Comparison of ENCODE assay signal across 23 cellular contexts in genomic region chr16:56884026-56884582, GRCh38. TPM values are rescaled to one million over a fixed set of nuclear protein-coding genes. Genes with fewer than 3 reads are reported as not detected.
DNase-seq lines count a peak whose midpoint lies in the region; ATAC-seq, FAIRE-seq and TF ChIP-seq lines count a peak whose summit lies in the region.
"Had no signal": no experiment of that assay in that cellular context is flagged by ENCODE, and none has a peak within 500 bp of the region (broad histone marks: within the 10 kb centered on the region; RNA-seq: fewer than 3 reads in every experiment).

No MANE protein-coding gene starts in this region.

- H3K36me3 ChIP-seq in HepG2 (replicated peaks in 1 of 2; ENCODE audit: control insufficient read depth in 1 of 2, insufficient read depth in 2 of 2, low read length in 2 of 2) (no peaks in the 10 kb centered on the region), right lobe of liver (no peaks in the 10 kb centered on the region), endodermal cell (ENCODE audit: control insufficient read depth, insufficient read depth, low read length) (no peaks in the 10 kb centered on the region), trophoblast cell (ENCODE audit: control insufficient read depth in 1 of 2, insufficient read depth in 2 of 2, low read length in 2 of 2) (no peaks in the 10 kb centered on the region)
- H3K36me3 ChIP-seq: HAP-1 had no signal

- no peak overlapping the region for H3K4ac ChIP-seq in trophoblast cell (ENCODE audit: low read depth, low read length)

- H3K27me3 Mint-ChIP-seq in endodermal cell (ENCODE audit: insufficient read depth) = peaks cover 2% of the 10 kb centered on the region
- H3K27me3 Mint-ChIP-seq in stimulated activated memory B cell treated with anti-CD40 and anti-IgM and Interleukin-4, amounts not matched to agents 10 μg/mL and 1 μg/mL and 100 μg/mL, for 72 hours = no peaks in the 10 kb centered on the region
- H3K27me3 Mint-ChIP-seq: CD4-positive, alpha-beta memory T cell had no signal

- H3K4me3 ChIP-seq in HepG2 (replicated peaks in 1 of 3; ENCODE audit: insufficient read depth in 1 of 3, low read depth in 2 of 3, low read length in 3 of 3) = no peak overlapping the region
- H3K4me3 ChIP-seq in right lobe of liver = no peak overlapping the region
- H3K4me3 ChIP-seq in endodermal cell (ENCODE audit: low read length) = no peak overlapping the region
- H3K4me3 ChIP-seq in trophoblast cell (ENCODE audit: low read depth, low read length) = no peak overlapping the region
- H3K4me3 ChIP-seq: A549, HAP-1 had no signal

- H4K20me1 ChIP-seq in HepG2 (ENCODE audit: insufficient read depth, low read length) = no peaks in the 10 kb centered on the region

- no peaks in the 10 kb centered on the region for H3K36me3 Mint-ChIP-seq in endodermal cell (ENCODE audit: low read depth)
- no peaks in the 10 kb centered on the region for H3K36me3 Mint-ChIP-seq in stimulated activated memory B cell treated with anti-CD40 and anti-IgM and Interleukin-4, amounts not matched to agents 10 μg/mL and 1 μg/mL and 100 μg/mL, for 72 hours
- H3K36me3 Mint-ChIP-seq: CD4-positive, alpha-beta memory T cell had no signal

- no peak overlapping the region for H4K91ac ChIP-seq in trophoblast cell (ENCODE audit: low read depth, low read length)

- H3K27ac ChIP-seq in HepG2 (ENCODE audit: extremely low read length, insufficient read depth, low read length) (no peak overlapping the region), right lobe of liver (no peak overlapping the region), endodermal cell (ENCODE audit: low read depth, low read length) (no peak overlapping the region), trophoblast cell (ENCODE audit: low read depth, low read length) (no peak overlapping the region)
- H3K27ac ChIP-seq: A549 had no signal

- no peak overlapping the region for H2BK120ac ChIP-seq in trophoblast cell (ENCODE audit: insufficient read depth, low read length, poor library complexity)

- H2AFZ ChIP-seq in HepG2 (ENCODE audit: low read length) = no peak overlapping the region
- no peak overlapping the region for H2AFZ ChIP-seq in trophoblast cell (ENCODE audit: insufficient read depth, low read length, poor library complexity)

- in situ Hi-C loops in HepG2 (cut with HindIII; ENCODE audit: extremely low pct_ligation_motif_present, low pct_unique_long_range_greater_than_20kb) = no loop called here

- no peak for TF ChIP-seq CTCF in HepG2 (CRISPR knock-in tag; IDR thresholded peaks at IDR 0.05)
- no peak for TF ChIP-seq CTCF in right lobe of liver (IDR thresholded peaks at IDR 0.05)
- no peak for TF ChIP-seq CTCF in endodermal cell (conservative IDR thresholded peaks at IDR 0.05)

- no peak for TF ChIP-seq EP300 in HepG2 (IDR thresholded peaks at IDR 0.05; ENCODE audit: low read depth in 2 of 2, low read length in 2 of 2)
- TF ChIP-seq EP300 in HepG2 (CRISPR knock-in tag; IDR thresholded peaks at IDR 0.05; ENCODE audit: borderline replicate concordance) = no peak

- H3K79me2 ChIP-seq in HepG2 (ENCODE audit: insufficient read depth, low read length) (no peaks in the 10 kb centered on the region), trophoblast cell (ENCODE audit: control insufficient read depth, insufficient read depth, low read length, poor library complexity) (no peaks in the 10 kb centered on the region)

- FAIRE-seq in HepG2 (lab: Jason Lieb, UNC) = no peak
- FAIRE-seq: A549, G401.6, GM12892, H54 had no signal

- no peak overlapping the region for H2BK5ac ChIP-seq in trophoblast cell (ENCODE audit: low read depth, low read length, poor library complexity)

- H3K9me3 Mint-ChIP-seq in endodermal cell = peaks cover 15% of the 10 kb centered on the region
- H3K9me3 Mint-ChIP-seq in stimulated activated memory B cell treated with anti-CD40 and anti-IgM and Interleukin-4, amounts not matched to agents 10 μg/mL and 1 μg/mL and 100 μg/mL, for 72 hours = no peaks in the 10 kb centered on the region
- H3K9me3 Mint-ChIP-seq: CD4-positive, alpha-beta memory T cell; HFFc6 had no signal

- H3K27ac Mint-ChIP-seq in endodermal cell = no peak overlapping the region
- H3K27ac Mint-ChIP-seq in stimulated activated memory B cell treated with anti-CD40 and anti-IgM and Interleukin-4, amounts not matched to agents 10 μg/mL and 1 μg/mL and 100 μg/mL, for 72 hours = peak overlapping the region; percentile 42
- H3K27ac Mint-ChIP-seq: CD4-positive, alpha-beta memory T cell; HFFc6 had no signal

- H2AK5ac ChIP-seq in trophoblast cell (ENCODE audit: low read length) = no peak overlapping the region

- no peak for TF ChIP-seq RAD21 in HepG2 (CRISPR knock-in tag; IDR thresholded peaks at IDR 0.05)

- no peak overlapping the region for H3K18ac ChIP-seq in trophoblast cell (ENCODE audit: low read length)

- POLR2A ChIA-PET in HepG2 (lab: Yijun Ruan, JAX) = interaction anchor here (1.1 to 1.4 kb wide), 2 partner anchors 29 to 47 kb away, joined by 3 to 5 read pairs; partner anchors contain the start of gene HERPUD1

- no peak overlapping the region for H4K12ac ChIP-seq in trophoblast cell (ENCODE audit: low read depth, low read length)

- no peak overlapping the region for H4K8ac ChIP-seq in trophoblast cell (ENCODE audit: low read depth, low read length)

- H3K23ac ChIP-seq in trophoblast cell (ENCODE audit: low read length) = no peak overlapping the region

- no peak overlapping the region for H2BK12ac ChIP-seq in trophoblast cell (ENCODE audit: low read length)

- H3K27me3 ChIP-seq in HepG2 (ENCODE audit: control insufficient read depth in 1 of 2, insufficient read depth in 2 of 2, low read length in 2 of 2) (peaks cover 0 to 2% of the 10 kb centered on the region in 2 experiments; a peak in 2 of 5 replicates), right lobe of liver (no peaks in the 10 kb centered on the region), endodermal cell (ENCODE audit: control insufficient read depth, insufficient read depth, low read length, poor library complexity, severe bottlenecking) (no peaks in the 10 kb centered on the region), trophoblast cell (ENCODE audit: insufficient read depth, low read length) (no peaks in the 10 kb centered on the region)

- H3K4me1 Mint-ChIP-seq in endodermal cell = no peaks in the 10 kb centered on the region
- H3K4me1 Mint-ChIP-seq in stimulated activated memory B cell treated with anti-CD40 and anti-IgM and Interleukin-4, amounts not matched to agents 10 μg/mL and 1 μg/mL and 100 μg/mL, for 72 hours = peaks cover 22% of the 10 kb centered on the region
- H3K4me1 Mint-ChIP-seq: CD4-positive, alpha-beta memory T cell had no signal

- H3K4me1 ChIP-seq in HepG2 (ENCODE audit: insufficient read depth, low read length) (no peaks in the 10 kb centered on the region; the same call in 1 of the 2 replicates), right lobe of liver (no peaks in the 10 kb centered on the region), endodermal cell (ENCODE audit: control insufficient read depth, insufficient read depth, low read length) (no peaks in the 10 kb centered on the region), trophoblast cell (ENCODE audit: control insufficient read depth in 1 of 2, insufficient read depth in 2 of 2, low read length in 2 of 2) (no peaks in the 10 kb centered on the region)
- H3K4me1 ChIP-seq: A549, HAP-1 had no signal

- TF ChIP-seq POLR2A in HepG2 (IDR thresholded peaks at IDR 0.05; ENCODE audit: insufficient read depth in 1 of 2, low read depth in 2 of 2, low read length in 2 of 2) = no peak
- TF ChIP-seq POLR2A in right lobe of liver (IDR thresholded peaks at IDR 0.05) = no peak

- no peaks in the 10 kb centered on the region for H3K79me1 ChIP-seq in trophoblast cell (ENCODE audit: low read length)

- no peaks in the 10 kb centered on the region for H3K9me3 ChIP-seq in HepG2 (ENCODE audit: low read length)
- H3K9me3 ChIP-seq in right lobe of liver = no peaks in the 10 kb centered on the region
- H3K9me3 ChIP-seq in endodermal cell (ENCODE audit: control insufficient read depth, low read length) = no peaks in the 10 kb centered on the region
- H3K9me3 ChIP-seq in trophoblast cell (ENCODE audit: insufficient read depth, low read depth, low read length) = peaks cover 8% of the 10 kb centered on the region
- H3K9me3 ChIP-seq: A549, Caco-2, HAP-1 had no signal

- intact Hi-C loops in HepG2 (cut with micrococcal nuclease; ENCODE audit: unreplicated experiment) (no loop called here), right lobe of liver (cut with DNase I) (no loop called here)

- ATAC-seq in HepG2 = peak; percentile 35
- ATAC-seq in right lobe of liver = no peak
- no peak for ATAC-seq in stimulated activated memory B cell treated with anti-CD40 and anti-IgM and Interleukin-4, amounts not matched to agents 10 μg/mL and 1 μg/mL and 100 μg/mL, for 72 hours
- no peak for ATAC-seq in SK-N-SH treated with all-trans-retinoic acid at 6 μM for 48 hours
- ATAC-seq: A549 had no signal

- H3K4me3 Mint-ChIP-seq in endodermal cell = no peak overlapping the region
- H3K4me3 Mint-ChIP-seq in stimulated activated memory B cell treated with anti-CD40 and anti-IgM and Interleukin-4, amounts not matched to agents 10 μg/mL and 1 μg/mL and 100 μg/mL, for 72 hours = no peak overlapping the region
- H3K4me3 Mint-ChIP-seq: CD4-positive, alpha-beta memory T cell; HFFc6 had no signal

- H3K9ac ChIP-seq in HepG2 (ENCODE audit: insufficient read depth, low read depth, low read length) = no peak overlapping the region
- H3K9ac ChIP-seq in endodermal cell (ENCODE audit: extremely low read depth, low read length, poor library complexity, severe bottlenecking) = no peak overlapping the region
- H3K9ac ChIP-seq in trophoblast cell (ENCODE audit: low read length) = no peak overlapping the region

- no peak for DNase-seq in HepG2 (ENCODE audit: low spot score)
- DNase-seq in right lobe of liver = no peak
- peak; percentile 35 for DNase-seq in endodermal cell
- DNase-seq in trophoblast cell = no peak
- no peak for DNase-seq in activated CD4-positive, alpha-beta T cell treated with anti-CD3 and anti-CD28 coated beads, Interleukin-2, amount 50 U/mL, for 48 hours
- DNase-seq in activated CD4-positive, alpha-beta T cell treated with anti-CD3 and anti-CD28 coated beads for 1 hour = no peak
- DNase-seq: 8988T; ACHN; C1 segment of cervical spinal cord; Caco-2; CD4-positive, alpha-beta memory T cell; DMS153; DND-41; GOT3; HFFc6 had no signal

- H3K4me2 ChIP-seq in HepG2 (ENCODE audit: low read depth, low read length) (no peak overlapping the region), trophoblast cell (ENCODE audit: low read length) (no peak overlapping the region)
- H3K4me2 ChIP-seq: A549 had no signal

- H3K14ac ChIP-seq in trophoblast cell (ENCODE audit: low read length) = peak overlapping the region; percentile 7

- WGBS in HepG2 (ENCODE audit: low lambda C conversion rate) = 56% methylated on average over 14 of the region's 14 CpGs
- 88% methylated on average over 5 of the region's 14 CpGs for WGBS in right lobe of liver (ENCODE audit: insufficient coverage, low coverage, low lambda C conversion rate, missing lambda C conversion rate)
- WGBS in endodermal cell (ENCODE audit: insufficient coverage in 1 of 2, insufficient read length in 1 of 2), 2 experiments = 91 to 92% methylated on average over 9 to 14 of the region's 14 CpGs
- no CpG with 5 or more reads among the region's 14 CpGs for WGBS in trophoblast cell (ENCODE audit: extremely low coverage, insufficient coverage, insufficient read length)

- CTCF ChIA-PET in HepG2 (lab: Yijun Ruan, JAX; ENCODE audit: low intra/inter-chr PET ratio, low total read pairs) = no interaction called here

- no TSS peak for BruUV-seq in HepG2 (replicated peaks; lab: Mats Ljungman, UMichigan)

RNA-seq across cellular contexts. Expression of gene SLC12A3, which starts 19.1 kb away (rescaled TPM):
- total RNA-seq in HepG2 (2016; rRNA removed; fragmentation: Illumina TruSeq; extraction: Trizol) (not detected in 2 replicates), right lobe of liver (not detected), endodermal cell (not detected)
- total RNA-seq in HepG2 (2016; cell fraction: cytosol; rRNA removed; fragmentation: Illumina TruSeq; extraction: Trizol; ENCODE audit: low read depth) = 0.35 TPM in 1 of 2 replicates, not detected in the other
- not detected in 2 replicates for total RNA-seq in HepG2 (2016; cell fraction: insoluble cytoplasmic fraction; rRNA removed; fragmentation: Illumina TruSeq; extraction: Trizol)
- total RNA-seq in HepG2 (2016; cell fraction: membrane; rRNA removed; fragmentation: Illumina TruSeq; extraction: Trizol) = 0.07 and 0.40 TPM in 2 replicates
- total RNA-seq in HepG2 (2016; cell fraction: nucleus; rRNA removed; fragmentation: Illumina TruSeq; extraction: Trizol) = not detected in 2 replicates
- 5.1 and 6.2 TPM in 2 replicates for polyA plus RNA-seq in HepG2 (2011; rRNA removed)
- polyA plus RNA-seq in HepG2 (2011; cell fraction: cytosol; rRNA removed) = 1.6 and 1.7 TPM in 2 replicates
- 21.0 and 30.1 TPM in 2 replicates for polyA plus RNA-seq in HepG2 (2011; cell fraction: nucleus; rRNA removed)
- polyA plus RNA-seq in HepG2 (2012) = 1.9 and 3.9 TPM in 2 replicates
- not detected in 2 replicates for polyA plus RNA-seq in HepG2 (2016; cell fraction: cytosol; fragmentation: Illumina TruSeq; extraction: Trizol; ENCODE audit: low read depth)
- not detected in 2 replicates for polyA plus RNA-seq in HepG2 (2016; cell fraction: insoluble cytoplasmic fraction; fragmentation: Illumina TruSeq; extraction: Trizol; ENCODE audit: low read depth)
- polyA plus RNA-seq in HepG2 (2016; cell fraction: membrane; fragmentation: Illumina TruSeq; extraction: Trizol; ENCODE audit: low read depth) = not detected in 2 replicates
- not detected in 2 replicates for polyA plus RNA-seq in HepG2 (2016; cell fraction: nucleus; fragmentation: Illumina TruSeq; extraction: Trizol; ENCODE audit: insufficient read depth, low read depth)
- 8.9 and 232 TPM in 2 replicates for polyA minus RNA-seq in HepG2 (2011; rRNA and poly(A)+ RNA removed; ENCODE audit: low replicate concordance)
- polyA minus RNA-seq in HepG2 (2011; cell fraction: cytosol; rRNA and poly(A)+ RNA removed) = 2.2 and 2.3 TPM in 2 replicates
- 7.0 and 7.5 TPM in 2 replicates for polyA minus RNA-seq in HepG2 (2011; cell fraction: nucleus; rRNA and poly(A)+ RNA removed)
- not detected for polyA plus RNA-seq in endodermal cell (2013, experiment 1 of 2)
- polyA plus RNA-seq in endodermal cell (2013, experiment 2 of 2) = not detected
- 0.11 TPM in 2 replicates for polyA plus RNA-seq in trophoblast cell (2013)
- total RNA-seq: CD4-positive, alpha-beta memory T cell; HFFc6 had no signal
- polyA plus RNA-seq: BJ; CD4-positive, alpha-beta memory T cell had no signal

RNA-seq across cellular contexts. Expression of gene HERPUD1, which starts 47.8 kb away (rescaled TPM):
- total RNA-seq in HepG2 (2016; rRNA removed; fragmentation: Illumina TruSeq; extraction: Trizol) (65.3 and 96.2 TPM in 2 replicates), right lobe of liver (100 to 1,000 TPM; 103 to 185 (median 133) TPM), endodermal cell (10 to 100 TPM; 21.5 to 40.6 TPM)
- total RNA-seq in HepG2 (2016; cell fraction: cytosol; rRNA removed; fragmentation: Illumina TruSeq; extraction: Trizol; ENCODE audit: low read depth) = 30.1 and 30.9 TPM in 2 replicates
- total RNA-seq in HepG2 (2016; cell fraction: insoluble cytoplasmic fraction; rRNA removed; fragmentation: Illumina TruSeq; extraction: Trizol) = 63.9 and 93.3 TPM in 2 replicates
- total RNA-seq in HepG2 (2016; cell fraction: membrane; rRNA removed; fragmentation: Illumina TruSeq; extraction: Trizol) = 64.8 and 86.4 TPM in 2 replicates
- total RNA-seq in HepG2 (2016; cell fraction: nucleus; rRNA removed; fragmentation: Illumina TruSeq; extraction: Trizol) = 133 and 155 TPM in 2 replicates
- 311 and 323 TPM in 2 replicates for polyA plus RNA-seq in HepG2 (2011; rRNA removed)
- 179 and 230 TPM in 2 replicates for polyA plus RNA-seq in HepG2 (2011; cell fraction: cytosol; rRNA removed)
- polyA plus RNA-seq in HepG2 (2011; cell fraction: nucleus; rRNA removed) = 192 and 208 TPM in 2 replicates
- polyA plus RNA-seq in HepG2 (2012) = 165 and 190 TPM in 2 replicates
- polyA plus RNA-seq in HepG2 (2016; cell fraction: cytosol; fragmentation: Illumina TruSeq; extraction: Trizol; ENCODE audit: low read depth) = 33.0 and 44.6 TPM in 2 replicates
- polyA plus RNA-seq in HepG2 (2016; cell fraction: insoluble cytoplasmic fraction; fragmentation: Illumina TruSeq; extraction: Trizol; ENCODE audit: low read depth) = 80.1 and 93.2 TPM in 2 replicates
- polyA plus RNA-seq in HepG2 (2016; cell fraction: membrane; fragmentation: Illumina TruSeq; extraction: Trizol; ENCODE audit: low read depth) = 58.1 and 78.2 TPM in 2 replicates
- polyA plus RNA-seq in HepG2 (2016; cell fraction: nucleus; fragmentation: Illumina TruSeq; extraction: Trizol; ENCODE audit: insufficient read depth, low read depth) = 216 and 231 TPM in 2 replicates
- polyA minus RNA-seq in HepG2 (2011; rRNA and poly(A)+ RNA removed; ENCODE audit: low replicate concordance) = 206 and 472 TPM in 2 replicates
- 126 and 139 TPM in 2 replicates for polyA minus RNA-seq in HepG2 (2011; cell fraction: cytosol; rRNA and poly(A)+ RNA removed)
- polyA minus RNA-seq in HepG2 (2011; cell fraction: nucleus; rRNA and poly(A)+ RNA removed) = 287 and 365 TPM in 2 replicates
- polyA plus RNA-seq in endodermal cell (2013, experiment 1 of 2) = 51.1 TPM
- 39.7 TPM for polyA plus RNA-seq in endodermal cell (2013, experiment 2 of 2)
- polyA plus RNA-seq in trophoblast cell (2013) = 252 and 267 TPM in 2 replicates
